In the genomic region with DNA sequence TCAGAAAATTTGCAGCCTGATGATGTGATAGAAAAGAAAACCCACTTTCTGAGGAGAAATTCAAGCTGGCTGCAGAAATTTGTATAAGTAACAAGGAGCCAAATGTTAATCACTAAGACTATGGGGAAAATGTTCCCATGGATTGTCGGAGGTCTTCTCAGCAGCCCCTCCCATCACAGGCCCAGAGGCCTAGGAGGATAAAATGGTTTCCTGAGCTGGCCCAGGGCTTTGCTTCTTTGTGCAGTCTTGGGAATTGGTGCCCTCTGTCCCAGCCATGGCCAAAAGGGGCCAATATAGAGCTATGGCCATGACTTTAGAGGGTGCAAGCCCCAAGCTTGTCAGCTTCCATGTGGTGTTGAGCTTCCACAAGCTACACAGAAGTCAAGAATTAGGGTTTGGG, we compare ENCODE assay signal across 24 cellular contexts.
DNase-seq lines count a peak whose midpoint lies in the region; ATAC-seq, FAIRE-seq and TF ChIP-seq lines count a peak whose summit lies in the region.
"Had no signal": no experiment of that assay in that cellular context is flagged by ENCODE, and none has a peak within 500 bp of the region (broad histone marks: within the 10 kb centered on the region; RNA-seq: fewer than 3 reads in every experiment).

No MANE protein-coding gene starts in this region.

- H3K9me1 ChIP-seq in K562 (ENCODE audit: control insufficient read depth, insufficient read depth, low read length): no peaks in the 10 kb centered on the region

- TF ChIP-seq POLR2A in breast epithelium (IDR thresholded peaks at IDR 0.05) (no peak), K562 (conservative IDR thresholded peaks at IDR 0.05) (no peak), upper lobe of left lung (IDR thresholded peaks at IDR 0.05) (no peak)

- H3K36me3 Mint-ChIP-seq in MCF 10A (ENCODE audit: insufficient read depth, unreplicated experiment) (no peaks in the 10 kb centered on the region), GM23338 (ENCODE audit: low read depth) (peaks cover 25% of the 10 kb centered on the region; the same call in 2 of the 3 replicates)
- H3K36me3 Mint-ChIP-seq: CD14-positive monocyte had no signal

- H3K4me3 Mint-ChIP-seq in MCF 10A (ENCODE audit: unreplicated experiment): no peak overlapping the region
- no peak overlapping the region for H3K4me3 Mint-ChIP-seq in GM23338
- H3K4me3 Mint-ChIP-seq: CD14-positive monocyte; CD4-positive, alpha-beta T cell; CD8-positive, alpha-beta memory T cell had no signal

- no peaks in the 10 kb centered on the region for H3K27me3 ChIP-seq in breast epithelium
- no peaks in the 10 kb centered on the region for H3K27me3 ChIP-seq in GM23338 (ENCODE audit: insufficient read depth)
- H3K27me3 ChIP-seq in K562 (ENCODE audit: control insufficient read depth in 2 of 2, insufficient read depth in 2 of 2, low read length in 2 of 2): no peaks in the 10 kb centered on the region
- H3K27me3 ChIP-seq in upper lobe of left lung: no peaks in the 10 kb centered on the region
- H3K27me3 ChIP-seq: BE2C; BLaER1 treated with 17β-estradiol and CSF1 and Interleukin-3, amounts not matched to agents 10 nM and 100 nM had no signal

- H3K9me3 Mint-ChIP-seq in MCF 10A (ENCODE audit: unreplicated experiment) (peaks cover 6% of the 10 kb centered on the region), GM23338 (peaks cover 56% of the 10 kb centered on the region)

- no peaks in the 10 kb centered on the region for H3F3A ChIP-seq in GM23338 (replicated peaks; ENCODE audit: low read depth)

- H4K20me1 ChIP-seq in GM23338 (replicated peaks; ENCODE audit: insufficient read depth): no peaks in the 10 kb centered on the region
- no peaks in the 10 kb centered on the region for H4K20me1 ChIP-seq in K562 (replicated peaks; ENCODE audit: control insufficient read depth, insufficient read depth, low read length)
- H4K20me1 ChIP-seq in OCI-LY7 (ENCODE audit: insufficient read depth, low read length): no peaks in the 10 kb centered on the region
- H4K20me1 ChIP-seq: BLaER1 treated with 17β-estradiol and CSF1 and Interleukin-3, amounts not matched to agents 10 nM and 100 nM had no signal

- H2AFZ ChIP-seq in GM23338 (no peak overlapping the region), K562 (ENCODE audit: low read depth, low read length) (no peak overlapping the region), OCI-LY7 (ENCODE audit: low read length) (no peak overlapping the region)

- no TSS peak for BruUV-seq in MCF 10A (replicated peaks; lab: Mats Ljungman, UMichigan)
- no TSS peak for BruUV-seq in K562 (replicated peaks; lab: Mats Ljungman, UMichigan)
- no TSS peak for BruUV-seq in OCI-LY7 (replicated peaks; lab: Mats Ljungman, UMichigan)

- in situ Hi-C loops in K562 (cut with MboI): no loop called here

- DNase-seq in MCF 10A (ENCODE audit: unreplicated experiment) (peak; percentile 11), breast epithelium (ENCODE audit: low spot score in 2 of 2) (no peak), GM23338 (ENCODE audit: low spot score) (no peak), K562 (ENCODE audit: extremely low read depth in 1 of 4, low spot score in 3 of 4) (peak in 1 of 4 experiments; percentile 1), OCI-LY7 (ENCODE audit: low spot score) (no peak), upper lobe of left lung (no peak)
- DNase-seq: ACHN; AML-193; BE2C; Calu3; CD4-positive, alpha-beta T cell; CD8-positive, alpha-beta memory T cell; DMS53; DMS79 treated with DMSO at 0.1 percent for 48 hours; GF-D8; GOT3 had no signal

- FAIRE-seq in K562 (lab: Jason Lieb, UNC): no peak
- FAIRE-seq: A204.1, GM12891, GM18507, H54 had no signal

- TF ChIP-seq RAD21 in K562 (CRISPR knock-in tag; conservative IDR thresholded peaks at IDR 0.05 in 1 of 2, IDR thresholded peaks at IDR 0.05 in 1 of 2): no peak

- TF ChIP-seq CTCF in MCF 10A (IDR thresholded peaks at IDR 0.05; ENCODE audit: unreplicated experiment) (no peak), breast epithelium (IDR thresholded peaks at IDR 0.05) (no peak), GM23338 (conservative IDR thresholded peaks at IDR 0.05; ENCODE audit: low read depth in 2 of 2) (no peak), K562 (IDR thresholded peaks at IDR 0.05 in 2 of 3, conservative IDR thresholded peaks at IDR 0.05 in 1 of 3; ENCODE audit: insufficient read depth in 2 of 3, low read depth in 1 of 3, low read length in 3 of 3) (no peak), OCI-LY7 (conservative IDR thresholded peaks at IDR 0.05; ENCODE audit: low read length) (no peak), upper lobe of left lung (IDR thresholded peaks at IDR 0.05) (no peak)

- H3K4me1 Mint-ChIP-seq in MCF 10A (ENCODE audit: insufficient read depth, unreplicated experiment) (no peaks in the 10 kb centered on the region), GM23338 (no peaks in the 10 kb centered on the region)
- H3K4me1 Mint-ChIP-seq: CD14-positive monocyte; CD8-positive, alpha-beta memory T cell had no signal

- ATAC-seq in GM23338: no peak
- no peak for ATAC-seq in K562
- ATAC-seq in upper lobe of left lung (ENCODE audit: low FRiP score in 2 of 2): no peak

- CTCF ChIA-PET in MCF 10A (lab: Yijun Ruan, JAX): no interaction called here
- CTCF ChIA-PET in K562 (lab: Yijun Ruan, JAX; ENCODE audit: low intra/inter-chr PET ratio): no interaction called here
- CTCF ChIA-PET in OCI-LY7 (lab: Charles Lee; ENCODE audit: unreplicated experiment): no interaction called here

- H3K27ac Mint-ChIP-seq in MCF 10A (ENCODE audit: low read depth, unreplicated experiment): no peak overlapping the region
- H3K27ac Mint-ChIP-seq in GM23338: no peak overlapping the region
- H3K27ac Mint-ChIP-seq: CD14-positive monocyte; CD4-positive, alpha-beta T cell; CD8-positive, alpha-beta memory T cell had no signal

- H3K9me3 ChIP-seq in breast epithelium (peaks cover 10 to 21% of the 10 kb centered on the region in 2 donors), K562 (replicated peaks; ENCODE audit: control insufficient read depth, insufficient read depth, low read depth, low read length) (no peaks in the 10 kb centered on the region), OCI-LY7 (ENCODE audit: low read length) (0 out of 2 replicates have a peak, but pooled peaks cover 11% of the 10 kb centered on the region), upper lobe of left lung (peaks cover 0 to 16% (median 14%) of the 10 kb centered on the region in 4 donors)
- H3K9me3 ChIP-seq: BE2C had no signal

- H3K79me2 ChIP-seq in GM23338 (replicated peaks; ENCODE audit: insufficient read depth) (no peaks in the 10 kb centered on the region), K562 (ENCODE audit: control insufficient read depth, insufficient read depth, low read length) (no peaks in the 10 kb centered on the region), OCI-LY7 (ENCODE audit: insufficient read depth, low read depth, low read length) (no peaks in the 10 kb centered on the region)

- H3K9me2 ChIP-seq in GM23338 (ENCODE audit: insufficient read depth) (peaks cover 5% of the 10 kb centered on the region; the same call in 1 of the 2 replicates), OCI-LY7 (ENCODE audit: insufficient read depth, low read length) (no peaks in the 10 kb centered on the region)

- POLR2A ChIA-PET in MCF 10A (lab: Yijun Ruan, JAX): interaction anchor here (0.9 kb wide), 1 partner anchor 10 kb away, joined by 3 read pairs; no protein-coding TSS in a partner anchor
- POLR2A ChIA-PET in K562 (lab: Yijun Ruan, JAX): interaction anchor here (0.8 kb wide), 1 partner anchor 16 kb away, joined by 4 read pairs; no protein-coding TSS in a partner anchor
- POLR2A ChIA-PET in OCI-LY7 (lab: Charles Lee): no interaction called here

- TF ChIP-seq EP300 in K562 (IDR thresholded peaks at IDR 0.05; ENCODE audit: low read length) (no peak), upper lobe of left lung (IDR thresholded peaks at IDR 0.05) (no peak)

- H3K4me2 ChIP-seq in GM23338 (no peak overlapping the region), K562 (ENCODE audit: insufficient read depth, low read length) (no peak overlapping the region), OCI-LY7 (ENCODE audit: low read length) (no peak overlapping the region)
- H3K4me2 ChIP-seq: BLaER1 treated with 17β-estradiol and CSF1 and Interleukin-3, amounts not matched to agents 10 nM and 100 nM had no signal

- H3K4me3 ChIP-seq in breast epithelium (no peak overlapping the region), GM23338 (0 out of 2 replicates have a peak overlapping the region, but pooled peaks have one; percentile 17), K562 (no peak overlapping the region), OCI-LY7 (ENCODE audit: low read depth, low read length, poor library complexity, severe bottlenecking) (no peak overlapping the region), upper lobe of left lung (no peak overlapping the region)
- H3K4me3 ChIP-seq: BLaER1 treated with 17β-estradiol and CSF1 and Interleukin-3, amounts not matched to agents 10 nM and 100 nM; HAP-1 had no signal

- no peak overlapping the region for H3K27ac ChIP-seq in breast epithelium
- no peak overlapping the region for H3K27ac ChIP-seq in GM23338 (ENCODE audit: low read depth)
- no peak overlapping the region for H3K27ac ChIP-seq in K562 (ENCODE audit: extremely low read depth, low read depth, low read length)
- H3K27ac ChIP-seq in OCI-LY7 (ENCODE audit: low read depth, low read length, poor library complexity, severe bottlenecking): no peak overlapping the region
- no peak overlapping the region for H3K27ac ChIP-seq in upper lobe of left lung
- H3K27ac ChIP-seq: 22Rv1; BLaER1 treated with 17β-estradiol and CSF1 and Interleukin-3, amounts not matched to agents 10 nM and 100 nM had no signal

- no peak overlapping the region for H3K9ac ChIP-seq in K562 (ENCODE audit: insufficient read depth in 1 of 2, low read depth in 2 of 2, low read length in 2 of 2)
- H3K9ac ChIP-seq: BLaER1 treated with 17β-estradiol and CSF1 and Interleukin-3, amounts not matched to agents 10 nM and 100 nM had no signal

- H3K4me1 ChIP-seq in breast epithelium (no peaks in the 10 kb centered on the region), GM23338 (ENCODE audit: insufficient read depth) (no peaks in the 10 kb centered on the region), K562 (replicated peaks in 1 of 2; ENCODE audit: control insufficient read depth in 2 of 2, insufficient read depth in 2 of 2, low read length in 2 of 2) (no peaks in the 10 kb centered on the region), OCI-LY7 (ENCODE audit: insufficient read depth, low read length, poor library complexity, severe bottlenecking) (no peaks in the 10 kb centered on the region), upper lobe of left lung (no peaks in the 10 kb centered on the region)
- H3K4me1 ChIP-seq: BE2C; BLaER1 treated with 17β-estradiol and CSF1 and Interleukin-3, amounts not matched to agents 10 nM and 100 nM; HAP-1 had no signal

- no peaks in the 10 kb centered on the region for H3K27me3 Mint-ChIP-seq in MCF 10A (ENCODE audit: insufficient read depth, unreplicated experiment)
- H3K27me3 Mint-ChIP-seq in GM23338 (ENCODE audit: insufficient read depth, low read depth, poor library complexity): no peaks in the 10 kb centered on the region
- H3K27me3 Mint-ChIP-seq: CD4-positive, alpha-beta T cell had no signal

- intact Hi-C loops in MCF 10A (cut with micrococcal nuclease) (no loop called here), breast epithelium (cut with DNase I; ENCODE audit: low total_unique reads) (no loop called here), K562 (cut with micrococcal nuclease) (no loop called here), OCI-LY7 (cut with micrococcal nuclease; ENCODE audit: unreplicated experiment) (no loop called here)

- H3K36me3 ChIP-seq in breast epithelium (no peaks in the 10 kb centered on the region), GM23338 (ENCODE audit: insufficient read depth) (peaks cover 10% of the 10 kb centered on the region; the same call in 1 of the 2 replicates), K562 (ENCODE audit: control insufficient read depth, insufficient read depth, low read length) (no peaks in the 10 kb centered on the region), OCI-LY7 (ENCODE audit: insufficient read depth, low read length) (no peaks in the 10 kb centered on the region), upper lobe of left lung (no peaks in the 10 kb centered on the region)
- H3K36me3 ChIP-seq: BE2C, HAP-1 had no signal

- 0% methylated on average over 1 of the region's 1 CpG for WGBS in K562 (ENCODE audit: insufficient coverage, low coverage, missing lambda C conversion rate)
- 100% methylated on average over 1 of the region's 1 CpG for WGBS in upper lobe of left lung, 2 donors
